8 cellular contexts compared by ENCODE assay signal in genomic region chr4:78954048-78954666, GRCh38. TPM values are rescaled to one million over a fixed set of nuclear protein-coding genes. Genes with fewer than 3 reads are reported as not detected.
A peak's percentile ranks its signal among the peaks of the same experiment; 100 is the strongest.
DNase-seq lines count a peak whose midpoint lies in the region; ATAC-seq and TF ChIP-seq lines count a peak whose summit lies in the region.

No MANE protein-coding gene starts in this region.

- no peak overlapping the region for H3K56ac ChIP-seq in H9 (ENCODE audit: insufficient read length, low read depth, low read length)

- POLR2A ChIA-PET in Caco-2 (lab: Charles Lee) (no interaction called here), PC-3 (lab: Charles Lee; ENCODE audit: unreplicated experiment) (no interaction called here)

- H3K36me3 Mint-ChIP-seq in Caco-2 (ENCODE audit: insufficient read depth, unreplicated experiment) (no peaks in the 10 kb centered on the region), H9 (ENCODE audit: insufficient read depth in 1 of 3, low read depth in 3 of 3) (no peaks in the 10 kb centered on the region)

- no peak overlapping the region for H3K4ac ChIP-seq in H9 (ENCODE audit: low read depth, low read length)

- H2BK20ac ChIP-seq in H9 (ENCODE audit: low read depth, low read length, poor library complexity, severe bottlenecking), result no peak overlapping the region

- H3K4me2 ChIP-seq in H9 (ENCODE audit: insufficient read depth, insufficient read length, low read length) (no peak overlapping the region), PC-3 (ENCODE audit: low read length) (peak overlapping the region; percentile 19; the same call in 1 of the 2 replicates)

- H3K9me3 Mint-ChIP-seq in Caco-2 (ENCODE audit: unreplicated experiment), result no peaks in the 10 kb centered on the region
- no peaks in the 10 kb centered on the region for H3K9me3 Mint-ChIP-seq in H9

- intact Hi-C loops in Caco-2 (cut with micrococcal nuclease; ENCODE audit: unreplicated experiment), result loop anchor here (5.0 to 10.0 kb wide), 3 partner anchors 261 to 963 kb away; no protein-coding TSS in a partner anchor
- intact Hi-C loops in PC-3 (cut with micrococcal nuclease), result loop anchor here (1.0 to 10.0 kb wide), 5 partner anchors 73 to 1263 kb away; no protein-coding TSS in a partner anchor

- H3K18ac ChIP-seq in H9 (ENCODE audit: insufficient read length, low read depth, low read length), result no peak overlapping the region

- H3K27me3 ChIP-seq in Caco-2 (replicated peaks; ENCODE audit: control insufficient read depth, insufficient read depth, low read length), result no peaks in the 10 kb centered on the region
- no peaks in the 10 kb centered on the region for H3K27me3 ChIP-seq in H9 (ENCODE audit: insufficient read depth, low read length)
- H3K27me3 ChIP-seq in PC-3 (ENCODE audit: low read length), result no peaks in the 10 kb centered on the region

- ATAC-seq in PC-3 (peak; percentile 54), HG03460 (IDR thresholded peaks at IDR 0.05; ENCODE audit: unreplicated experiment) (no peak), HG03039 (IDR thresholded peaks at IDR 0.05; ENCODE audit: unreplicated experiment) (no peak)

- no peaks in the 10 kb centered on the region for H3F3A ChIP-seq in PC-3 (ENCODE audit: low read length, unreplicated experiment)

- H2BK15ac ChIP-seq in H9 (ENCODE audit: low read depth, low read length), result no peak overlapping the region

- no peak overlapping the region for H4K8ac ChIP-seq in H9 (replicated peaks; ENCODE audit: insufficient read length, low read depth, low read length)

- H3K23me2 ChIP-seq in H9 (ENCODE audit: insufficient read length, low read depth, low read length, poor library complexity, severe bottlenecking), result no peaks in the 10 kb centered on the region

- peak; percentile 47 to 66 for TF ChIP-seq CTCF in Caco-2 (IDR thresholded peaks at IDR 0.05; ENCODE audit: insufficient read depth in 1 of 2, low read depth in 1 of 2, low read length in 1 of 2, severe bottlenecking in 1 of 2, unreplicated experiment in 1 of 2)
- TF ChIP-seq CTCF in H9 (conservative IDR thresholded peaks at IDR 0.05), result peak; percentile 67
- TF ChIP-seq CTCF in PC-3 (conservative IDR thresholded peaks at IDR 0.05; ENCODE audit: low read depth, low read length), result peak; percentile 65

- H3K36me3 ChIP-seq in Caco-2 (ENCODE audit: control insufficient read depth, insufficient read depth, low read length), result no peaks in the 10 kb centered on the region
- no peaks in the 10 kb centered on the region for H3K36me3 ChIP-seq in PC-3 (ENCODE audit: low read depth, low read length)

- no peaks in the 10 kb centered on the region for H3K79me2 ChIP-seq in H9 (ENCODE audit: insufficient read depth, low read length)
- H3K79me2 ChIP-seq in PC-3 (ENCODE audit: low read length), result no peaks in the 10 kb centered on the region

- H3K4me3 Mint-ChIP-seq in Caco-2 (ENCODE audit: unreplicated experiment) (no peak overlapping the region), H9 (no peak overlapping the region)

- H3K27ac ChIP-seq in H9 (ENCODE audit: insufficient read length, low read depth, low read length) (no peak overlapping the region), PC-3 (ENCODE audit: low read length) (no peak overlapping the region)

- H3K4me1 ChIP-seq in Caco-2, result no peaks in the 10 kb centered on the region
- no peaks in the 10 kb centered on the region for H3K4me1 ChIP-seq in H9 (ENCODE audit: insufficient read depth, low read length)
- no peaks in the 10 kb centered on the region for H3K4me1 ChIP-seq in PC-3 (ENCODE audit: insufficient read depth, low read length)

- no peaks in the 10 kb centered on the region for H3K9me2 ChIP-seq in PC-3 (replicated peaks; ENCODE audit: low read length)

- DNase-seq in Caco-2 (peak in 1 of 2 experiments; percentile 37), H9 (peak; percentile 56), PC-3 (peak; percentile 58), glomerular visceral epithelial cell (ENCODE audit: extremely low spot score) (peak; percentile 11), T-helper 2 cell (no peak), CD1c-positive myeloid dendritic cell (ENCODE audit: extremely low spot score) (no peak)

- H3K9ac ChIP-seq in H9 (ENCODE audit: extremely low read depth, insufficient read length, low read length), result no peak overlapping the region
- no peak overlapping the region for H3K9ac ChIP-seq in PC-3 (ENCODE audit: low read length)

- H3K14ac ChIP-seq in H9 (ENCODE audit: insufficient read depth, low read length), result no peak overlapping the region

- H2AFZ ChIP-seq in H9 (ENCODE audit: low read length) (no peak overlapping the region), PC-3 (ENCODE audit: low read length) (no peak overlapping the region)

- H4K91ac ChIP-seq in H9 (ENCODE audit: insufficient read length, low read depth, low read length), result no peak overlapping the region

- H2BK5ac ChIP-seq in H9 (ENCODE audit: insufficient read length, low read length), result no peak overlapping the region

- H3K9me3 ChIP-seq in Caco-2 (no peaks in the 10 kb centered on the region), H9 (ENCODE audit: control insufficient read depth, low read depth, low read length) (no peaks in the 10 kb centered on the region), PC-3 (ENCODE audit: low read length) (no peaks in the 10 kb centered on the region)

- no peak overlapping the region for H3K4me3 ChIP-seq in Caco-2 (ENCODE audit: low read depth, low read length)
- H3K4me3 ChIP-seq in PC-3 (ENCODE audit: low read length), result no peak overlapping the region

- H2BK12ac ChIP-seq in H9 (ENCODE audit: insufficient read length, low read depth, low read length), result no peak overlapping the region

- H3K4me1 Mint-ChIP-seq in Caco-2 (ENCODE audit: low read depth, unreplicated experiment), result no peaks in the 10 kb centered on the region
- no peaks in the 10 kb centered on the region for H3K4me1 Mint-ChIP-seq in H9

- H3K27ac Mint-ChIP-seq in Caco-2 (ENCODE audit: unreplicated experiment) (no peak overlapping the region), H9 (no peak overlapping the region)

- H3T11ph ChIP-seq in H9 (ENCODE audit: low read length), result no peak overlapping the region

- H3K23ac ChIP-seq in H9 (ENCODE audit: insufficient read length, low read depth, low read length), result no peak overlapping the region

- CTCF ChIA-PET in Caco-2 (lab: Charles Lee), result no interaction called here
- CTCF ChIA-PET in PC-3 (lab: Charles Lee), result no interaction called here

- no peak overlapping the region for H2BK120ac ChIP-seq in H9 (ENCODE audit: low read depth, low read length, poor library complexity, severe bottlenecking)

- H4K20me1 ChIP-seq in H9 (ENCODE audit: control insufficient read depth, insufficient read depth, insufficient read length) (no peaks in the 10 kb centered on the region), PC-3 (ENCODE audit: low read length) (no peaks in the 10 kb centered on the region)

- BruUV-seq in Caco-2 (replicated peaks; lab: Mats Ljungman, UMichigan), result no TSS peak
- no TSS peak for BruUV-seq in PC-3 (replicated peaks; lab: Mats Ljungman, UMichigan)

- no peak overlapping the region for H2AK5ac ChIP-seq in H9 (ENCODE audit: insufficient read length, low read length)

- no peak overlapping the region for H4K5ac ChIP-seq in H9 (ENCODE audit: insufficient read length, low read depth, low read length)

- H3K27me3 Mint-ChIP-seq in Caco-2 (ENCODE audit: insufficient read depth, unreplicated experiment) (peaks cover 9% of the 10 kb centered on the region), H9 (ENCODE audit: low read depth) (no peaks in the 10 kb centered on the region)

- H3K79me1 ChIP-seq in H9 (ENCODE audit: insufficient read depth, low read depth, low read length, poor library complexity, severe bottlenecking), result no peaks in the 10 kb centered on the region

- WGBS in H9 (ENCODE audit: extremely low coverage, insufficient read length, low lambda C conversion rate), result no CpG with 5 or more reads among the region's 7 CpGs

RNA-seq across cellular contexts. Expression of gene PAQR3, which starts 14.9 kb away (rescaled TPM):
- total RNA-seq in Caco-2 (2022), result 13.3 and 13.8 TPM in 2 replicates
- 23.9 and 26.3 TPM in 2 replicates for total RNA-seq in H9 (2021)
- 10.7 and 16.9 TPM in 2 replicates for total RNA-seq in PC-3 (2014; rRNA removed)

Comparison
In these comparisons a context has a peak if more than half of its experiments do, and no peak if none do; other contexts are left out.
1. DNase-seq: peak in H9 (single experiment), PC-3 (single experiment) and glomerular visceral epithelial cell (single experiment); none in T-helper 2 cell (0 of 5) and CD1c-positive myeloid dendritic cell (single experiment).
2. Peak in every context shown above with its lines, with median percentiles within 50 percentile points of each other: CTCF ChIP-seq.